In genomic region chr3:139325551-139325950, GRCh38 we compare ENCODE assay signal across 19 cellular contexts.
"Had no signal": no experiment of that assay in that cellular context is flagged by ENCODE, and none has a peak within 500 bp of the region (broad histone marks: within the 10 kb centered on the region; RNA-seq: fewer than 3 reads in every experiment).

No MANE protein-coding gene starts in this region.

- H3K36me3 Mint-ChIP-seq: memory B cell; natural killer cell treated with Interleukin-12 subunit alpha and Interleukin-12 subunit beta and Interleukin-15 and Interleukin-18, amount 100 ng/mL, for 72 hours; stimulated activated memory B cell treated with anti-CD40 and anti-IgM and Interleukin-4, amounts not matched to agents 10 μg/mL and 1 μg/mL and 100 μg/mL, for 72 hours had no signal

- DNase-seq: activated CD4-positive, alpha-beta T cell treated with anti-CD3 and anti-CD28 coated beads, Interleukin-2, amount 50 U/mL, for 1 hour; activated naive CD4-positive, alpha-beta T cell treated with anti-CD3 and anti-CD28 coated beads for 36 hours; activated naive CD8-positive, alpha-beta T cell treated with anti-CD3 and anti-CD28 coated beads, Interleukin-2, amount 50 U/mL, for 24 hours; dermis blood vessel endothelial cell; effector memory CD8-positive, alpha-beta T cell; head of caudate nucleus; occipital lobe; stimulated activated CD4-positive, alpha-beta T cell treated with anti-CD3 and anti-CD28 coated beads, Interleukin-2, amount 100 ng/mL, for 48 hours; T-helper 1 cell; T1000; tibial artery; uterus had no signal

- H3K4me3 Mint-ChIP-seq: activated naive CD4-positive, alpha-beta T cell treated with anti-CD3 and anti-CD28 coated beads for 36 hours; activated naive CD8-positive, alpha-beta T cell treated with anti-CD3 and anti-CD28 coated beads, Interleukin-2, amount 50 U/mL, for 24 hours; activated T-helper 17 cell treated with anti-CD3 and anti-CD28 coated beads, Interleukin-2, amount 50 U/mL, for 72 hours; effector memory CD8-positive, alpha-beta T cell; memory B cell; natural killer cell treated with Interleukin-12 subunit alpha and Interleukin-12 subunit beta and Interleukin-15 and Interleukin-18, amount 100 ng/mL, for 72 hours; stimulated activated memory B cell treated with anti-CD40 and anti-IgM and Interleukin-4, amounts not matched to agents 10 μg/mL and 1 μg/mL and 100 μg/mL, for 72 hours had no signal

- H3K27ac Mint-ChIP-seq: activated naive CD4-positive, alpha-beta T cell treated with anti-CD3 and anti-CD28 coated beads for 36 hours; activated naive CD8-positive, alpha-beta T cell treated with anti-CD3 and anti-CD28 coated beads, Interleukin-2, amount 50 U/mL, for 24 hours; activated T-helper 17 cell treated with anti-CD3 and anti-CD28 coated beads, Interleukin-2, amount 50 U/mL, for 72 hours; effector memory CD8-positive, alpha-beta T cell; memory B cell; natural killer cell treated with Interleukin-12 subunit alpha and Interleukin-12 subunit beta and Interleukin-15 and Interleukin-18, amount 100 ng/mL, for 72 hours; stimulated activated memory B cell treated with anti-CD40 and anti-IgM and Interleukin-4, amounts not matched to agents 10 μg/mL and 1 μg/mL and 100 μg/mL, for 72 hours had no signal

- H3K9me3 Mint-ChIP-seq: activated naive CD4-positive, alpha-beta T cell treated with anti-CD3 and anti-CD28 coated beads for 36 hours; activated naive CD8-positive, alpha-beta T cell treated with anti-CD3 and anti-CD28 coated beads, Interleukin-2, amount 50 U/mL, for 24 hours; activated T-helper 17 cell treated with anti-CD3 and anti-CD28 coated beads, Interleukin-2, amount 50 U/mL, for 72 hours; effector memory CD8-positive, alpha-beta T cell; memory B cell; natural killer cell treated with Interleukin-12 subunit alpha and Interleukin-12 subunit beta and Interleukin-15 and Interleukin-18, amount 100 ng/mL, for 72 hours; stimulated activated memory B cell treated with anti-CD40 and anti-IgM and Interleukin-4, amounts not matched to agents 10 μg/mL and 1 μg/mL and 100 μg/mL, for 72 hours had no signal

- H3K4me1 Mint-ChIP-seq: activated T-helper 17 cell treated with anti-CD3 and anti-CD28 coated beads, Interleukin-2, amount 50 U/mL, for 72 hours had no signal

- ATAC-seq: activated CD4-positive, CD25-positive, alpha-beta regulatory T cell treated with anti-CD3 and anti-CD28 coated beads, Interleukin-2, amount 50 U/mL, for 24 hours; activated naive CD8-positive, alpha-beta T cell treated with anti-CD3 and anti-CD28 coated beads, Interleukin-2, amount 50 U/mL, for 24 hours; activated T-helper 17 cell treated with anti-CD3 and anti-CD28 coated beads, Interleukin-2, amount 50 U/mL, for 72 hours; effector memory CD8-positive, alpha-beta T cell; natural killer cell treated with Interleukin-12 subunit alpha and Interleukin-12 subunit beta and Interleukin-15 and Interleukin-18, amount 100 ng/mL, for 72 hours; stimulated activated memory B cell treated with anti-CD40 and anti-IgM and Interleukin-4, amounts not matched to agents 10 μg/mL and 1 μg/mL and 100 μg/mL, for 72 hours had no signal

- H3K4me3 ChIP-seq: ascending aorta, breast epithelium, tibial artery, uterus had no signal
